1 cellular context compared by ENCODE assay signal in the genomic region with DNA sequence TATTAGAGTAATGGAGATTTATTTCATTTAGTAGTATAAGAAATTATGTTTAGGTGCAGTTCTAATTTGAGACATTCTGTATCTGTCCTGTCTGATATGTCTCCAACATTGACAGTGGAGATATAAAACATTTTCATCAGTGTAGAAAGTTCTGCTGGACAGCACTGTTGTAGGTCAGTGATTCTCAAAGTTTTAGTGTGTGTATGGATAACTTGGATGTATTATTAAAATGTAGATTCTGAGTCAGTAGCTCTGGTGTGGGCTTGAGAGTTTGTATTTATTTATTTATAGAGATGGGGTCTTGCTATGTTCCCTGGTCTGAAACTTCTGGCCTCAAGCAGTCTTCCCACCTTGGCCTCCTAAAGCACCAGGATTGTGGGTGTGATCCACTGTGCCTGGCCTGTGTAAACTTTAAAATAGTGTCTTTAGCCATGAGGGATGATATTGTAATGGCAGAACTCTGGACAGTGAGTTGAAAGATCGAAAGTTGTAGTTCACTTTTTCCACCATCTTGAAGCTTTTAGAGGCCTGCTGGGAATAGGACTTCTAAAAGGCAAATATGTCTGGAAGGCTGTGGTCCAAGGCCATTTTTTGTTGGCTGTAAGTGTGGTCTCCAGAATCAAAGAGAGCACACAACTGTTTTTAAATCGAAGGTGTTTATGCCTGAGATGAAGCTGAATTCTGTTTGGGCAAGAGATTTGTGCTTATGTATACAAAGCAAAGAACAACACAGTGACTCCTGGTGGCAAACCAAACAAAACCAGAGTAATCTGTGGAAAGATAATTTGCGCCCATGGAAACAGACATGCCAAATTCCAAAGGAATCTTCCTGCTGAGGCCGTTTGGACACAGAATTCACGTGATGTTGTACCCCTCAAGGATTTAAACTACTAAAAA.
TF ChIP-seq lines count a peak whose summit lies in the region.

No MANE protein-coding gene starts in this region.

TF ChIP-seq in HEK293, 187 proteins besides CTCF, POLR2A, EP300 and RAD21 (continues in another document):
- TF ChIP-seq, protein P1, sequence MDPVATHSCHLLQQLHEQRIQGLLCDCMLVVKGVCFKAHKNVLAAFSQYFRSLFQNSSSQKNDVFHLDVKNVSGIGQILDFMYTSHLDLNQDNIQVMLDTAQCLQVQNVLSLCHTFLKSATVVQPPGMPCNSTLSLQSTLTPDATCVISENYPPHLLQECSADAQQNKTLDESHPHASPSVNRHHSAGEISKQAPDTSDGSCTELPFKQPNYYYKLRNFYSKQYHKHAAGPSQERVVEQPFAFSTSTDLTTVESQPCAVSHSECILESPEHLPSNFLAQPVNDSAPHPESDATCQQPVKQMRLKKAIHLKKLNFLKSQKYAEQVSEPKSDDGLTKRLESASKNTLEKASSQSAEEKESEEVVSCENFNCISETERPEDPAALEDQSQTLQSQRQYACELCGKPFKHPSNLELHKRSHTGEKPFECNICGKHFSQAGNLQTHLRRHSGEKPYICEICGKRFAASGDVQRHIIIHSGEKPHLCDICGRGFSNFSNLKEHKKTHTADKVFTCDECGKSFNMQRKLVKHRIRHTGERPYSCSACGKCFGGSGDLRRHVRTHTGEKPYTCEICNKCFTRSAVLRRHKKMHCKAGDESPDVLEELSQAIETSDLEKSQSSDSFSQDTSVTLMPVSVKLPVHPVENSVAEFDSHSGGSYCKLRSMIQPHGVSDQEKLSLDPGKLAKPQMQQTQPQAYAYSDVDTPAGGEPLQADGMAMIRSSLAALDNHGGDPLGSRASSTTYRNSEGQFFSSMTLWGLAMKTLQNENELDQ (tag by site-specific recombination; IDR thresholded peaks at IDR 0.05; ENCODE audit: low read depth) = no peak
- TF ChIP-seq ZNF24 (tag by site-specific recombination; IDR thresholded peaks at IDR 0.05) = no peak
- no peak for TF ChIP-seq ZNF140 (tag by site-specific recombination; IDR thresholded peaks at IDR 0.05)
- 0 out of 2 replicates have a peak, but pooled peaks have one; percentile 16 for TF ChIP-seq ZBTB17 (tag by site-specific recombination; IDR thresholded peaks at IDR 0.05)
- TF ChIP-seq, protein P2, sequence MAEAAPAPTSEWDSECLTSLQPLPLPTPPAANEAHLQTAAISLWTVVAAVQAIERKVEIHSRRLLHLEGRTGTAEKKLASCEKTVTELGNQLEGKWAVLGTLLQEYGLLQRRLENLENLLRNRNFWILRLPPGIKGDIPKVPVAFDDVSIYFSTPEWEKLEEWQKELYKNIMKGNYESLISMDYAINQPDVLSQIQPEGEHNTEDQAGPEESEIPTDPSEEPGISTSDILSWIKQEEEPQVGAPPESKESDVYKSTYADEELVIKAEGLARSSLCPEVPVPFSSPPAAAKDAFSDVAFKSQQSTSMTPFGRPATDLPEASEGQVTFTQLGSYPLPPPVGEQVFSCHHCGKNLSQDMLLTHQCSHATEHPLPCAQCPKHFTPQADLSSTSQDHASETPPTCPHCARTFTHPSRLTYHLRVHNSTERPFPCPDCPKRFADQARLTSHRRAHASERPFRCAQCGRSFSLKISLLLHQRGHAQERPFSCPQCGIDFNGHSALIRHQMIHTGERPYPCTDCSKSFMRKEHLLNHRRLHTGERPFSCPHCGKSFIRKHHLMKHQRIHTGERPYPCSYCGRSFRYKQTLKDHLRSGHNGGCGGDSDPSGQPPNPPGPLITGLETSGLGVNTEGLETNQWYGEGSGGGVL (tag by site-specific recombination; IDR thresholded peaks at IDR 0.05) = no peak
- TF ChIP-seq ZXDB (tag by site-specific recombination; IDR thresholded peaks at IDR 0.05) = no peak
- TF ChIP-seq EGR2 (tag by site-specific recombination; IDR thresholded peaks at IDR 0.05; ENCODE audit: low read depth) = no peak
- TF ChIP-seq, protein P3, sequence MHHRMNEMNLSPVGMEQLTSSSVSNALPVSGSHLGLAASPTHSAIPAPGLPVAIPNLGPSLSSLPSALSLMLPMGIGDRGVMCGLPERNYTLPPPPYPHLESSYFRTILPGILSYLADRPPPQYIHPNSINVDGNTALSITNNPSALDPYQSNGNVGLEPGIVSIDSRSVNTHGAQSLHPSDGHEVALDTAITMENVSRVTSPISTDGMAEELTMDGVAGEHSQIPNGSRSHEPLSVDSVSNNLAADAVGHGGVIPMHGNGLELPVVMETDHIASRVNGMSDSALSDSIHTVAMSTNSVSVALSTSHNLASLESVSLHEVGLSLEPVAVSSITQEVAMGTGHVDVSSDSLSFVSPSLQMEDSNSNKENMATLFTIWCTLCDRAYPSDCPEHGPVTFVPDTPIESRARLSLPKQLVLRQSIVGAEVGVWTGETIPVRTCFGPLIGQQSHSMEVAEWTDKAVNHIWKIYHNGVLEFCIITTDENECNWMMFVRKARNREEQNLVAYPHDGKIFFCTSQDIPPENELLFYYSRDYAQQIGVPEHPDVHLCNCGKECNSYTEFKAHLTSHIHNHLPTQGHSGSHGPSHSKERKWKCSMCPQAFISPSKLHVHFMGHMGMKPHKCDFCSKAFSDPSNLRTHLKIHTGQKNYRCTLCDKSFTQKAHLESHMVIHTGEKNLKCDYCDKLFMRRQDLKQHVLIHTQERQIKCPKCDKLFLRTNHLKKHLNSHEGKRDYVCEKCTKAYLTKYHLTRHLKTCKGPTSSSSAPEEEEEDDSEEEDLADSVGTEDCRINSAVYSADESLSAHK (tag by site-specific recombination; IDR thresholded peaks at IDR 0.05) = peak; percentile 34; the same call in 1 of the 2 replicates
- no peak for TF ChIP-seq BCL11B (tag by site-specific recombination; IDR thresholded peaks at IDR 0.05; ENCODE audit: low read depth)
- TF ChIP-seq ZNF157 (tag by site-specific recombination; IDR thresholded peaks at IDR 0.05) = no peak
- no peak for TF ChIP-seq ZNF585B (tag by site-specific recombination; IDR thresholded peaks at IDR 0.05)
- peak; percentile 74 for TF ChIP-seq PRDM1 (tag by site-specific recombination; IDR thresholded peaks at IDR 0.05)
- no peak for TF ChIP-seq ZNF785 (tag by site-specific recombination; IDR thresholded peaks at IDR 0.05)
- TF ChIP-seq, protein P4, sequence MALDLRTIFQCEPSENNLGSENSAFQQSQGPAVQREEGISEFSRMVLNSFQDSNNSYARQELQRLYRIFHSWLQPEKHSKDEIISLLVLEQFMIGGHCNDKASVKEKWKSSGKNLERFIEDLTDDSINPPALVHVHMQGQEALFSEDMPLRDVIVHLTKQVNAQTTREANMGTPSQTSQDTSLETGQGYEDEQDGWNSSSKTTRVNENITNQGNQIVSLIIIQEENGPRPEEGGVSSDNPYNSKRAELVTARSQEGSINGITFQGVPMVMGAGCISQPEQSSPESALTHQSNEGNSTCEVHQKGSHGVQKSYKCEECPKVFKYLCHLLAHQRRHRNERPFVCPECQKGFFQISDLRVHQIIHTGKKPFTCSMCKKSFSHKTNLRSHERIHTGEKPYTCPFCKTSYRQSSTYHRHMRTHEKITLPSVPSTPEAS (tag by site-specific recombination; IDR thresholded peaks at IDR 0.05) = no peak
- TF ChIP-seq ZNF23 (tag by site-specific recombination; IDR thresholded peaks at IDR 0.05; ENCODE audit: borderline replicate concordance) = no peak
- TF ChIP-seq ZNF658 (tag by site-specific recombination; IDR thresholded peaks at IDR 0.05) = no peak
- peak; percentile 87 for TF ChIP-seq GLIS1 (tag by site-specific recombination; IDR thresholded peaks at IDR 0.05)
- TF ChIP-seq, protein P5, sequence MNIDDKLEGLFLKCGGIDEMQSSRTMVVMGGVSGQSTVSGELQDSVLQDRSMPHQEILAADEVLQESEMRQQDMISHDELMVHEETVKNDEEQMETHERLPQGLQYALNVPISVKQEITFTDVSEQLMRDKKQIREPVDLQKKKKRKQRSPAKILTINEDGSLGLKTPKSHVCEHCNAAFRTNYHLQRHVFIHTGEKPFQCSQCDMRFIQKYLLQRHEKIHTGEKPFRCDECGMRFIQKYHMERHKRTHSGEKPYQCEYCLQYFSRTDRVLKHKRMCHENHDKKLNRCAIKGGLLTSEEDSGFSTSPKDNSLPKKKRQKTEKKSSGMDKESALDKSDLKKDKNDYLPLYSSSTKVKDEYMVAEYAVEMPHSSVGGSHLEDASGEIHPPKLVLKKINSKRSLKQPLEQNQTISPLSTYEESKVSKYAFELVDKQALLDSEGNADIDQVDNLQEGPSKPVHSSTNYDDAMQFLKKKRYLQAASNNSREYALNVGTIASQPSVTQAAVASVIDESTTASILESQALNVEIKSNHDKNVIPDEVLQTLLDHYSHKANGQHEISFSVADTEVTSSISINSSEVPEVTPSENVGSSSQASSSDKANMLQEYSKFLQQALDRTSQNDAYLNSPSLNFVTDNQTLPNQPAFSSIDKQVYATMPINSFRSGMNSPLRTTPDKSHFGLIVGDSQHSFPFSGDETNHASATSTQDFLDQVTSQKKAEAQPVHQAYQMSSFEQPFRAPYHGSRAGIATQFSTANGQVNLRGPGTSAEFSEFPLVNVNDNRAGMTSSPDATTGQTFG (tag by site-specific recombination; IDR thresholded peaks at IDR 0.05; ENCODE audit: borderline replicate concordance) = no peak
- peak; percentile 85 for TF ChIP-seq IKZF3 (tag by site-specific recombination; IDR thresholded peaks at IDR 0.05)
- TF ChIP-seq ZNF248 (tag by site-specific recombination; IDR thresholded peaks at IDR 0.05) = no peak
- no peak for TF ChIP-seq ZNF610 (tag by site-specific recombination; IDR thresholded peaks at IDR 0.05; ENCODE audit: borderline replicate concordance)
- TF ChIP-seq MEIS1 (CRISPR knock-in tag; IDR thresholded peaks at IDR 0.05; ENCODE audit: borderline replicate concordance) = no peak
- TF ChIP-seq YY1 (tag by site-specific recombination; IDR thresholded peaks at IDR 0.05) = no peak
- no peak for TF ChIP-seq MYNN (tag by site-specific recombination; IDR thresholded peaks at IDR 0.05; ENCODE audit: borderline replicate concordance)
- TF ChIP-seq FEZF1 (tag by site-specific recombination; IDR thresholded peaks at IDR 0.05) = peak; percentile 89
- TF ChIP-seq, protein P6, sequence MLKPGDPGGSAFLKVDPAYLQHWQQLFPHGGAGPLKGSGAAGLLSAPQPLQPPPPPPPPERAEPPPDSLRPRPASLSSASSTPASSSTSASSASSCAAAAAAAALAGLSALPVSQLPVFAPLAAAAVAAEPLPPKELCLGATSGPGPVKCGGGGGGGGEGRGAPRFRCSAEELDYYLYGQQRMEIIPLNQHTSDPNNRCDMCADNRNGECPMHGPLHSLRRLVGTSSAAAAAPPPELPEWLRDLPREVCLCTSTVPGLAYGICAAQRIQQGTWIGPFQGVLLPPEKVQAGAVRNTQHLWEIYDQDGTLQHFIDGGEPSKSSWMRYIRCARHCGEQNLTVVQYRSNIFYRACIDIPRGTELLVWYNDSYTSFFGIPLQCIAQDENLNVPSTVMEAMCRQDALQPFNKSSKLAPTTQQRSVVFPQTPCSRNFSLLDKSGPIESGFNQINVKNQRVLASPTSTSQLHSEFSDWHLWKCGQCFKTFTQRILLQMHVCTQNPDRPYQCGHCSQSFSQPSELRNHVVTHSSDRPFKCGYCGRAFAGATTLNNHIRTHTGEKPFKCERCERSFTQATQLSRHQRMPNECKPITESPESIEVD (tag by site-specific recombination; IDR thresholded peaks at IDR 0.05) = 0 out of 2 replicates have a peak, but pooled peaks have one; percentile 27
- peak; percentile 66; the same call in 1 of the 2 replicates for TF ChIP-seq ZNF335 (tag by site-specific recombination; conservative IDR thresholded peaks at IDR 0.05)
- no peak for TF ChIP-seq ZNF48 (tag by site-specific recombination; IDR thresholded peaks at IDR 0.05)
- no peak for TF ChIP-seq TRIM28 (IDR thresholded peaks at IDR 0.05; ENCODE audit: borderline replicate concordance, low read length)
- TF ChIP-seq, protein P7, sequence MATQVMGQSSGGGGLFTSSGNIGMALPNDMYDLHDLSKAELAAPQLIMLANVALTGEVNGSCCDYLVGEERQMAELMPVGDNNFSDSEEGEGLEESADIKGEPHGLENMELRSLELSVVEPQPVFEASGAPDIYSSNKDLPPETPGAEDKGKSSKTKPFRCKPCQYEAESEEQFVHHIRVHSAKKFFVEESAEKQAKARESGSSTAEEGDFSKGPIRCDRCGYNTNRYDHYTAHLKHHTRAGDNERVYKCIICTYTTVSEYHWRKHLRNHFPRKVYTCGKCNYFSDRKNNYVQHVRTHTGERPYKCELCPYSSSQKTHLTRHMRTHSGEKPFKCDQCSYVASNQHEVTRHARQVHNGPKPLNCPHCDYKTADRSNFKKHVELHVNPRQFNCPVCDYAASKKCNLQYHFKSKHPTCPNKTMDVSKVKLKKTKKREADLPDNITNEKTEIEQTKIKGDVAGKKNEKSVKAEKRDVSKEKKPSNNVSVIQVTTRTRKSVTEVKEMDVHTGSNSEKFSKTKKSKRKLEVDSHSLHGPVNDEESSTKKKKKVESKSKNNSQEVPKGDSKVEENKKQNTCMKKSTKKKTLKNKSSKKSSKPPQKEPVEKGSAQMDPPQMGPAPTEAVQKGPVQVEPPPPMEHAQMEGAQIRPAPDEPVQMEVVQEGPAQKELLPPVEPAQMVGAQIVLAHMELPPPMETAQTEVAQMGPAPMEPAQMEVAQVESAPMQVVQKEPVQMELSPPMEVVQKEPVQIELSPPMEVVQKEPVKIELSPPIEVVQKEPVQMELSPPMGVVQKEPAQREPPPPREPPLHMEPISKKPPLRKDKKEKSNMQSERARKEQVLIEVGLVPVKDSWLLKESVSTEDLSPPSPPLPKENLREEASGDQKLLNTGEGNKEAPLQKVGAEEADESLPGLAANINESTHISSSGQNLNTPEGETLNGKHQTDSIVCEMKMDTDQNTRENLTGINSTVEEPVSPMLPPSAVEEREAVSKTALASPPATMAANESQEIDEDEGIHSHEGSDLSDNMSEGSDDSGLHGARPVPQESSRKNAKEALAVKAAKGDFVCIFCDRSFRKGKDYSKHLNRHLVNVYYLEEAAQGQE (tag by site-specific recombination; IDR thresholded peaks at IDR 0.05) = peak; percentile 52; the same call in 1 of the 2 replicates
- TF ChIP-seq TCF7L2 (IDR thresholded peaks at IDR 0.05; ENCODE audit: borderline replicate concordance, low read depth, low read length) = no peak
- TF ChIP-seq KLF9 (tag by site-specific recombination; IDR thresholded peaks at IDR 0.05; ENCODE audit: low read depth) = no peak
- TF ChIP-seq, protein P8, sequence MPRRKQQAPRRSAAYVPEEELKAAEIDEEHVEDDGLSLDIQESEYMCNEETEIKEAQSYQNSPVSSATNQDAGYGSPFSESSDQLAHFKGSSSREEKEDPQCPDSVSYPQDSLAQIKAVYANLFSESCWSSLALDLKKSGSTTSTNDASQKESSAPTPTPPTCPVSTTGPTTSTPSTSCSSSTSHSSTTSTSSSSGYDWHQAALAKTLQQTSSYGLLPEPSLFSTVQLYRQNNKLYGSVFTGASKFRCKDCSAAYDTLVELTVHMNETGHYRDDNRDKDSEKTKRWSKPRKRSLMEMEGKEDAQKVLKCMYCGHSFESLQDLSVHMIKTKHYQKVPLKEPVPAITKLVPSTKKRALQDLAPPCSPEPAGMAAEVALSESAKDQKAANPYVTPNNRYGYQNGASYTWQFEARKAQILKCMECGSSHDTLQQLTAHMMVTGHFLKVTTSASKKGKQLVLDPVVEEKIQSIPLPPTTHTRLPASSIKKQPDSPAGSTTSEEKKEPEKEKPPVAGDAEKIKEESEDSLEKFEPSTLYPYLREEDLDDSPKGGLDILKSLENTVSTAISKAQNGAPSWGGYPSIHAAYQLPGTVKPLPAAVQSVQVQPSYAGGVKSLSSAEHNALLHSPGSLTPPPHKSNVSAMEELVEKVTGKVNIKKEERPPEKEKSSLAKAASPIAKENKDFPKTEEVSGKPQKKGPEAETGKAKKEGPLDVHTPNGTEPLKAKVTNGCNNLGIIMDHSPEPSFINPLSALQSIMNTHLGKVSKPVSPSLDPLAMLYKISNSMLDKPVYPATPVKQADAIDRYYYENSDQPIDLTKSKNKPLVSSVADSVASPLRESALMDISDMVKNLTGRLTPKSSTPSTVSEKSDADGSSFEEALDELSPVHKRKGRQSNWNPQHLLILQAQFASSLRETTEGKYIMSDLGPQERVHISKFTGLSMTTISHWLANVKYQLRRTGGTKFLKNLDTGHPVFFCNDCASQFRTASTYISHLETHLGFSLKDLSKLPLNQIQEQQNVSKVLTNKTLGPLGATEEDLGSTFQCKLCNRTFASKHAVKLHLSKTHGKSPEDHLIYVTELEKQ (tag by site-specific recombination; IDR thresholded peaks at IDR 0.05; ENCODE audit: borderline replicate concordance) = no peak
- TF ChIP-seq GFI1B (tag by site-specific recombination; IDR thresholded peaks at IDR 0.05) = peak; percentile 81
- TF ChIP-seq ZNF175 (tag by site-specific recombination; IDR thresholded peaks at IDR 0.05) = no peak
